In genomic region chr1:30675289-30675688, GRCh38 we compare ENCODE assay signal across 19 cellular contexts. TPM values are rescaled to one million over a fixed set of nuclear protein-coding genes. Genes with fewer than 3 reads are reported as not detected.
"Had no signal": no experiment of that assay in that cellular context is flagged by ENCODE, and none has a peak within 500 bp of the region (broad histone marks: within the 10 kb centered on the region; RNA-seq: fewer than 3 reads in every experiment).

No MANE protein-coding gene starts in this region.

- H3K27ac ChIP-seq: neutrophil, right atrium auricular region, upper lobe of left lung had no signal

- H3K4me1 ChIP-seq: heart left ventricle, upper lobe of left lung had no signal

- H3K4me3 ChIP-seq: heart left ventricle, right atrium auricular region, upper lobe of left lung had no signal

- DNase-seq: activated B cell treated with CpG ODN at 0.5 μM for 24 hours; activated CD4-positive, alpha-beta T cell treated with anti-CD3 and anti-CD28 coated beads for 48 hours; activated CD8-positive, alpha-beta memory T cell treated with anti-CD3 and anti-CD28 coated beads, Interleukin-2, amount 50 U/mL, for 4 hours; activated CD8-positive, alpha-beta T cell treated with anti-CD3 and anti-CD28 coated beads, Interleukin-2, amount 10 ng/mL, durations not matched to agents 7 days and 5 days; activated effector memory CD4-positive, alpha-beta T cell treated with anti-CD3 and anti-CD28 coated beads, Interleukin-2, amount 50 U/mL, for 16 hours; activated T-cell treated with anti-CD3 and anti-CD28 coated beads, Interleukin-2, amount 50 U/mL, for 48 hours; amygdala; cortex of kidney; effector CD4-positive, alpha-beta T cell; heart left ventricle; naive thymus-derived CD8-positive, alpha-beta T cell; stimulated activated naive CD8-positive, alpha-beta T cell treated with anti-CD3 and anti-CD28 coated beads, Interleukin-15, Interleukin-2, amounts not matched to agents 100 U/mL and 50 U/mL, for 24 hours; SW 1271; upper lobe of left lung had no signal

- ATAC-seq: activated CD8-positive, alpha-beta T cell treated with anti-CD3 and anti-CD28 coated beads, Interleukin-2, amount 10 ng/mL, durations not matched to agents 7 days and 5 days; activated naive CD4-positive, alpha-beta T cell treated with anti-CD3 and anti-CD28 coated beads, Interleukin-2, amount 50 U/mL, for 72 hours; heart left ventricle; naive thymus-derived CD8-positive, alpha-beta T cell; stimulated activated naive CD8-positive, alpha-beta T cell treated with anti-CD3 and anti-CD28 coated beads, Interleukin-15, Interleukin-2, amounts not matched to agents 100 U/mL and 50 U/mL, for 24 hours had no signal

- H3K27me3 ChIP-seq: right atrium auricular region, upper lobe of left lung had no signal

- H3K36me3 ChIP-seq: heart left ventricle, neutrophil, right atrium auricular region, upper lobe of left lung had no signal

RNA-seq across cellular contexts. Expression of gene MATN1, which starts 48.1 kb away (rescaled TPM):
- total RNA-seq: activated CD8-positive, alpha-beta T cell treated with anti-CD3 and anti-CD28 coated beads, Interleukin-2, amount 10 ng/mL, durations not matched to agents 7 days and 5 days; fibroblast of lung; right atrium auricular region; T-helper 2 cell treated with Interferon-gamma antibody and Interleukin-4, amounts not matched to agents 100 ng/mL and 5 ng/mL, for 36 hours had no signal
- polyA plus RNA-seq: fibroblast of lung, heart left ventricle had no signal
